Comparison of ENCODE assay signal across 1 cellular context in genomic region chr17:77809814-77810213, GRCh38.
TF ChIP-seq lines count a peak whose summit lies in the region.

No MANE protein-coding gene starts in this region.

TF ChIP-seq in HepG2, 621 proteins besides CTCF, POLR2A, EP300 and RAD21 (continued from another document):
- TF ChIP-seq SNAPC2 (CRISPR knock-in tag; IDR thresholded peaks at IDR 0.05) (no peak), CHD4 (IDR thresholded peaks at IDR 0.05; ENCODE audit: borderline replicate concordance, low read length) (no peak), ZNF484 (CRISPR knock-in tag; IDR thresholded peaks at IDR 0.05; ENCODE audit: borderline replicate concordance, low read depth) (no peak), ZNF224 (CRISPR knock-in tag; IDR thresholded peaks at IDR 0.05) (no peak), PAWR (CRISPR knock-in tag; IDR thresholded peaks at IDR 0.05; ENCODE audit: borderline replicate concordance) (no peak), KLF11 (CRISPR knock-in tag; IDR thresholded peaks at IDR 0.05) (no peak), MYNN (CRISPR knock-in tag; IDR thresholded peaks at IDR 0.05; ENCODE audit: low read depth) (no peak), ZNF574 (CRISPR knock-in tag; IDR thresholded peaks at IDR 0.05) (no peak), NCOA1 (CRISPR knock-in tag; IDR thresholded peaks at IDR 0.05) (no peak), ZBTB46 (CRISPR knock-in tag; IDR thresholded peaks at IDR 0.05; ENCODE audit: borderline replicate concordance) (no peak), ZC3H13 (CRISPR knock-in tag; IDR thresholded peaks at IDR 0.05) (no peak), NR1H2 (CRISPR knock-in tag; IDR thresholded peaks at IDR 0.05; ENCODE audit: borderline replicate concordance, low read depth) (no peak), WIZ (CRISPR knock-in tag; IDR thresholded peaks at IDR 0.05) (no peak), ZNF747 (CRISPR knock-in tag; IDR thresholded peaks at IDR 0.05; ENCODE audit: borderline replicate concordance) (no peak), ZNF619 (CRISPR knock-in tag; IDR thresholded peaks at IDR 0.05) (no peak), ZNF614 (CRISPR knock-in tag; IDR thresholded peaks at IDR 0.05; ENCODE audit: borderline replicate concordance) (no peak), ZNF616 (CRISPR knock-in tag; IDR thresholded peaks at IDR 0.05; ENCODE audit: low read depth) (no peak), MTERF4 (CRISPR knock-in tag; IDR thresholded peaks at IDR 0.05) (no peak), ZNF605 (CRISPR knock-in tag; IDR thresholded peaks at IDR 0.05) (no peak), NPAS2 (CRISPR knock-in tag; IDR thresholded peaks at IDR 0.05; ENCODE audit: borderline replicate concordance) (no peak), NFRKB (IDR thresholded peaks at IDR 0.05) (no peak)
- TF ChIP-seq, protein P1, sequence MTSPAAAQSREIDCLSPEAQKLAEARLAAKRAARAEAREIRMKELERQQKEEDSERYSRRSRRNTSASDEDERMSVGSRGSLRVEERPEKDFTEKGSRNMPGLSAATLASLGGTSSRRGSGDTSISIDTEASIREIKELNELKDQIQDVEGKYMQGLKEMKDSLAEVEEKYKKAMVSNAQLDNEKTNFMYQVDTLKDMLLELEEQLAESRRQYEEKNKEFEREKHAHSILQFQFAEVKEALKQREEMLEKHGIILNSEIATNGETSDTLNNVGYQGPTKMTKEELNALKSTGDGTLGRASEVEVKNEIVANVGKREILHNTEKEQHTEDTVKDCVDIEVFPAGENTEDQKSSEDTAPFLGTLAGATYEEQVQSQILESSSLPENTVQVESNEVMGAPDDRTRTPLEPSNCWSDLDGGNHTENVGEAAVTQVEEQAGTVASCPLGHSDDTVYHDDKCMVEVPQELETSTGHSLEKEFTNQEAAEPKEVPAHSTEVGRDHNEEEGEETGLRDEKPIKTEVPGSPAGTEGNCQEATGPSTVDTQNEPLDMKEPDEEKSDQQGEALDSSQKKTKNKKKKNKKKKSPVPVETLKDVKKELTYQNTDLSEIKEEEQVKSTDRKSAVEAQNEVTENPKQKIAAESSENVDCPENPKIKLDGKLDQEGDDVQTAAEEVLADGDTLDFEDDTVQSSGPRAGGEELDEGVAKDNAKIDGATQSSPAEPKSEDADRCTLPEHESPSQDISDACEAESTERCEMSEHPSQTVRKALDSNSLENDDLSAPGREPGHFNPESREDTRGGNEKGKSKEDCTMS (CRISPR knock-in tag; conservative IDR thresholded peaks at IDR 0.05) = no peak
